Comparison of ENCODE assay signal across 19 cellular contexts in genomic region chr20:45882469-45883099, GRCh38. TPM values are rescaled to one million over a fixed set of nuclear protein-coding genes. Genes with fewer than 3 reads are reported as not detected.
DNase-seq lines count a peak whose midpoint lies in the region; ATAC-seq, FAIRE-seq and TF ChIP-seq lines count a peak whose summit lies in the region.
"Had no signal": no experiment of that assay in that cellular context is flagged by ENCODE, and none has a peak within 500 bp of the region (broad histone marks: within the 10 kb centered on the region; RNA-seq: fewer than 3 reads in every experiment).

No MANE protein-coding gene starts in this region.

- H3K27ac ChIP-seq in KMS-11 (no peak overlapping the region), neural progenitor cell (no peak overlapping the region), GM23248 (no peak overlapping the region)
- H3K27ac ChIP-seq: colonic mucosa, lower lobe of right lung, pancreas had no signal

- H4K20me1 ChIP-seq in KMS-11 (ENCODE audit: insufficient read depth), result no peaks in the 10 kb centered on the region
- no peaks in the 10 kb centered on the region for H4K20me1 ChIP-seq in neural progenitor cell (ENCODE audit: low read depth)
- peaks cover 3% of the 10 kb centered on the region; the same call in 1 of the 2 replicates for H4K20me1 ChIP-seq in GM23248 (ENCODE audit: insufficient read depth)

- H3K36me3 ChIP-seq in KMS-11 (ENCODE audit: insufficient read depth) (no peaks in the 10 kb centered on the region; the same call in 1 of the 2 replicates), neural progenitor cell (no peaks in the 10 kb centered on the region), GM23248 (ENCODE audit: low read depth) (0 out of 2 replicates have a peak, but pooled peaks cover 4% of the 10 kb centered on the region)

- CTCF ChIA-PET in activated CD8-positive, alpha-beta memory T cell treated with anti-CD3 and anti-CD28 coated beads, Interleukin-2, amount 10 ng/mL, durations not matched to agents 7 days and 5 days (lab: Charles Lee), result interaction anchor here (0.8 to 1.8 kb wide), 4 partner anchors 21 to 111 kb away, joined by 3 to 5 read pairs (median 4); no protein-coding TSS in a partner anchor

- peak overlapping the region; percentile 88 for H3K4me2 ChIP-seq in KMS-11
- peak overlapping the region; percentile 93 for H3K4me2 ChIP-seq in neural progenitor cell
- no peak overlapping the region for H3K4me2 ChIP-seq in GM23248 (ENCODE audit: unreplicated experiment)

- H2AFZ ChIP-seq in KMS-11 (ENCODE audit: low read depth) (no peak overlapping the region), neural progenitor cell (replicated peaks) (no peak overlapping the region), GM23248 (no peak overlapping the region)

- in situ Hi-C loops in GM23248 (cut with MboI), result no loop called here

- peak overlapping the region; percentile 16 for H3K27ac Mint-ChIP-seq in activated CD8-positive, alpha-beta memory T cell treated with anti-CD3 and anti-CD28 coated beads, Interleukin-2, amount 10 ng/mL, durations not matched to agents 7 days and 5 days
- H3K27ac Mint-ChIP-seq in activated naive CD8-positive, alpha-beta T cell treated with anti-CD3 and anti-CD28 coated beads, Interleukin-2, amount 50 U/mL, for 24 hours, result peak overlapping the region; percentile 53
- H3K27ac Mint-ChIP-seq in neural progenitor cell, result no peak overlapping the region

- no peaks in the 10 kb centered on the region for H3K9me3 Mint-ChIP-seq in activated CD8-positive, alpha-beta memory T cell treated with anti-CD3 and anti-CD28 coated beads, Interleukin-2, amount 10 ng/mL, durations not matched to agents 7 days and 5 days (ENCODE audit: low read depth)
- H3K9me3 Mint-ChIP-seq in activated naive CD8-positive, alpha-beta T cell treated with anti-CD3 and anti-CD28 coated beads, Interleukin-2, amount 50 U/mL, for 24 hours, result no peaks in the 10 kb centered on the region
- H3K9me3 Mint-ChIP-seq in neural progenitor cell, result no peaks in the 10 kb centered on the region

- H3K4me3 ChIP-seq in KMS-11 (IDR thresholded peaks at IDR 0.05; ENCODE audit: insufficient read depth, low read depth, low read length) (no peak overlapping the region), neural progenitor cell (no peak overlapping the region), GM23248 (no peak overlapping the region)
- H3K4me3 ChIP-seq: colonic mucosa had no signal

- peaks cover 42% of the 10 kb centered on the region for H3K4me1 Mint-ChIP-seq in activated CD8-positive, alpha-beta memory T cell treated with anti-CD3 and anti-CD28 coated beads, Interleukin-2, amount 10 ng/mL, durations not matched to agents 7 days and 5 days
- H3K4me1 Mint-ChIP-seq in activated naive CD8-positive, alpha-beta T cell treated with anti-CD3 and anti-CD28 coated beads, Interleukin-2, amount 50 U/mL, for 24 hours, result peaks cover 48% of the 10 kb centered on the region
- peaks cover 20% of the 10 kb centered on the region for H3K4me1 Mint-ChIP-seq in neural progenitor cell

- H3K4me1 ChIP-seq in KMS-11 (ENCODE audit: low read depth, poor library complexity, severe bottlenecking) (peaks cover 45% of the 10 kb centered on the region), neural progenitor cell (peaks cover 4% of the 10 kb centered on the region), GM23248 (ENCODE audit: insufficient read depth) (peaks cover 27% of the 10 kb centered on the region)
- H3K4me1 ChIP-seq: colonic mucosa had no signal

- H3K27me3 Mint-ChIP-seq in activated CD8-positive, alpha-beta memory T cell treated with anti-CD3 and anti-CD28 coated beads, Interleukin-2, amount 10 ng/mL, durations not matched to agents 7 days and 5 days, result peaks cover 8% of the 10 kb centered on the region
- no peaks in the 10 kb centered on the region for H3K27me3 Mint-ChIP-seq in activated naive CD8-positive, alpha-beta T cell treated with anti-CD3 and anti-CD28 coated beads, Interleukin-2, amount 50 U/mL, for 24 hours
- peaks cover 2% of the 10 kb centered on the region for H3K27me3 Mint-ChIP-seq in neural progenitor cell (ENCODE audit: insufficient read depth, low read depth)

- peaks cover 16% of the 10 kb centered on the region for H3K36me3 Mint-ChIP-seq in activated CD8-positive, alpha-beta memory T cell treated with anti-CD3 and anti-CD28 coated beads, Interleukin-2, amount 10 ng/mL, durations not matched to agents 7 days and 5 days
- H3K36me3 Mint-ChIP-seq in activated naive CD8-positive, alpha-beta T cell treated with anti-CD3 and anti-CD28 coated beads, Interleukin-2, amount 50 U/mL, for 24 hours (ENCODE audit: low read depth), result peaks cover 16% of the 10 kb centered on the region
- H3K36me3 Mint-ChIP-seq in neural progenitor cell, result peaks cover 13% of the 10 kb centered on the region

- no peaks in the 10 kb centered on the region for H3K9me2 ChIP-seq in GM23248 (ENCODE audit: insufficient read depth)

- H3K79me2 ChIP-seq in KMS-11 (ENCODE audit: insufficient read depth, low read depth), result peaks cover 32% of the 10 kb centered on the region
- H3K79me2 ChIP-seq in neural progenitor cell (ENCODE audit: low read depth), result peaks cover 18% of the 10 kb centered on the region
- peaks cover 19% of the 10 kb centered on the region for H3K79me2 ChIP-seq in GM23248 (ENCODE audit: insufficient read depth)

- FAIRE-seq in GM19239 (lab: Jason Lieb, UNC), result no peak
- FAIRE-seq: pancreas had no signal

- no peak for ATAC-seq in activated CD8-positive, alpha-beta memory T cell treated with anti-CD3 and anti-CD28 coated beads, Interleukin-2, amount 10 ng/mL, durations not matched to agents 7 days and 5 days
- no peak for ATAC-seq in activated naive CD8-positive, alpha-beta T cell treated with anti-CD3 and anti-CD28 coated beads, Interleukin-2, amount 50 U/mL, for 24 hours
- no peak for ATAC-seq in HG03280 (IDR thresholded peaks at IDR 0.05; ENCODE audit: unreplicated experiment)
- ATAC-seq: lower lobe of right lung, pancreas had no signal

- H3F3A ChIP-seq in neural progenitor cell (ENCODE audit: low read depth) (peaks cover 16% of the 10 kb centered on the region), GM23248 (ENCODE audit: insufficient read depth) (peaks cover 16% of the 10 kb centered on the region)

- WGBS in GM23248 (ENCODE audit: low coverage in 1 of 2, low lambda C conversion rate in 2 of 2, missing lambda C conversion rate in 2 of 2), 2 experiments, result 94 to 98% methylated on average over 4 of the region's 4 CpGs

- H3K9ac ChIP-seq in KMS-11 (no peak overlapping the region), neural progenitor cell (no peak overlapping the region), GM23248 (no peak overlapping the region)

- H3K4me3 Mint-ChIP-seq in activated CD8-positive, alpha-beta memory T cell treated with anti-CD3 and anti-CD28 coated beads, Interleukin-2, amount 10 ng/mL, durations not matched to agents 7 days and 5 days, result peak overlapping the region; percentile 4
- H3K4me3 Mint-ChIP-seq in activated naive CD8-positive, alpha-beta T cell treated with anti-CD3 and anti-CD28 coated beads, Interleukin-2, amount 50 U/mL, for 24 hours, result peak overlapping the region; percentile 69
- H3K4me3 Mint-ChIP-seq in neural progenitor cell, result peak overlapping the region; percentile 81

- TF ChIP-seq CTCF in KMS-11 (conservative IDR thresholded peaks at IDR 0.05; ENCODE audit: low read depth, low read length), result no peak
- TF ChIP-seq CTCF in neural progenitor cell (IDR thresholded peaks at IDR 0.05), result no peak

- DNase-seq in activated CD8-positive, alpha-beta memory T cell treated with anti-CD3 and anti-CD28 coated beads, Interleukin-2, amount 10 ng/mL, durations not matched to agents 7 days and 5 days, result no peak
- no peak for DNase-seq in activated CD8-positive, alpha-beta memory T cell treated with anti-CD3 and anti-CD28 coated beads for 24 hours
- DNase-seq in activated naive CD8-positive, alpha-beta T cell treated with anti-CD3 and anti-CD28 coated beads, Interleukin-2, amount 50 U/mL, for 24 hours, result no peak
- DNase-seq in neural progenitor cell (ENCODE audit: low spot score), result no peak
- no peak for DNase-seq in GM23248
- no peak for DNase-seq in GM19239 (ENCODE audit: insufficient read length, low spot score)
- DNase-seq: colonic mucosa, DMS79, esophagus squamous epithelium, KG1, lower lobe of right lung, NCI-H1694 treated with DMSO at 0.1 percent for 48 hours, NCI-H524 treated with DMSO at 0.1 percent for 48 hours, pancreas, tibial artery had no signal

- H3K27me3 ChIP-seq in KMS-11 (ENCODE audit: insufficient read depth, low read depth), result no peaks in the 10 kb centered on the region
- no peaks in the 10 kb centered on the region for H3K27me3 ChIP-seq in neural progenitor cell
- no peaks in the 10 kb centered on the region for H3K27me3 ChIP-seq in GM23248 (replicated peaks; ENCODE audit: insufficient read depth)
- H3K27me3 ChIP-seq: adrenal gland, colonic mucosa, esophagus squamous epithelium, pancreas, tibial artery had no signal

- H3K9me3 ChIP-seq in neural progenitor cell (ENCODE audit: low read depth), result no peaks in the 10 kb centered on the region
- H3K9me3 ChIP-seq in GM23248 (ENCODE audit: low read depth), result no peaks in the 10 kb centered on the region
- H3K9me3 ChIP-seq: adrenal gland, colonic mucosa, esophagus squamous epithelium, lower lobe of right lung, pancreas, tibial artery had no signal

RNA-seq across cellular contexts. Expression of gene ZSWIM1, which starts 1.6 kb away (rescaled TPM):
- total RNA-seq in activated CD8-positive, alpha-beta memory T cell treated with anti-CD3 and anti-CD28 coated beads, Interleukin-2, amount 10 ng/mL, durations not matched to agents 7 days and 5 days, result 1 to 10 TPM; 2.2 to 4.4 TPM
- total RNA-seq in neural progenitor cell (ENCODE audit: low replicate concordance), result 10.7 and 16.6 TPM in 2 replicates
- 7.7 and 8.9 TPM in 2 replicates for total RNA-seq in GM23248 (2014; rRNA removed; shearing (Covaris generic))
- polyA plus RNA-seq in GM23248 (2016; fragmentation: Nextera tagmentation; extraction: Ambion mirVana), result 6.6 and 8.5 TPM in 2 replicates

RNA-seq across cellular contexts. Expression of gene SPATA25, which starts 4.8 kb away (rescaled TPM):
- total RNA-seq in activated CD8-positive, alpha-beta memory T cell treated with anti-CD3 and anti-CD28 coated beads, Interleukin-2, amount 10 ng/mL, durations not matched to agents 7 days and 5 days, result 1 to 10 TPM in 1 of 2 experiments, under 1 TPM in 1; 0.55 to 1.2 TPM
- total RNA-seq in neural progenitor cell (ENCODE audit: low replicate concordance), result 0.43 and 0.54 TPM in 2 replicates
- not detected in 2 replicates for total RNA-seq in GM23248 (2014; rRNA removed; shearing (Covaris generic))
- 0.27 TPM in 1 of 2 replicates, not detected in the other for polyA plus RNA-seq in GM23248 (2016; fragmentation: Nextera tagmentation; extraction: Ambion mirVana)
- total RNA-seq: RPMI7951 had no signal

RNA-seq across cellular contexts. Expression of gene NEURL2, which starts 8.4 kb away (rescaled TPM):
- 1 to 10 TPM in 1 of 2 experiments, under 1 TPM in 1; 0.91 to 1.9 TPM for total RNA-seq in activated CD8-positive, alpha-beta memory T cell treated with anti-CD3 and anti-CD28 coated beads, Interleukin-2, amount 10 ng/mL, durations not matched to agents 7 days and 5 days
- 0.24 and 1.2 TPM in 2 replicates for total RNA-seq in neural progenitor cell (ENCODE audit: low replicate concordance)
- total RNA-seq in GM23248 (2014; rRNA removed; shearing (Covaris generic)), result 4.3 and 8.3 TPM in 2 replicates
- 1.4 and 2.1 TPM in 2 replicates for polyA plus RNA-seq in GM23248 (2016; fragmentation: Nextera tagmentation; extraction: Ambion mirVana)

RNA-seq across cellular contexts. Expression of gene CTSA, which starts 8.6 kb away (rescaled TPM):
- 10 to 100 TPM; 55.5 to 69.6 TPM for total RNA-seq in activated CD8-positive, alpha-beta memory T cell treated with anti-CD3 and anti-CD28 coated beads, Interleukin-2, amount 10 ng/mL, durations not matched to agents 7 days and 5 days
- 15.1 and 30.9 TPM in 2 replicates for total RNA-seq in neural progenitor cell (ENCODE audit: low replicate concordance)
- total RNA-seq in GM23248 (2014; rRNA removed; shearing (Covaris generic)), result 154 and 176 TPM in 2 replicates
- polyA plus RNA-seq in GM23248 (2016; fragmentation: Nextera tagmentation; extraction: Ambion mirVana), result 303 and 321 TPM in 2 replicates

RNA-seq across cellular contexts. Expression of gene ZSWIM3, which starts 25.2 kb away (rescaled TPM):
- total RNA-seq in activated CD8-positive, alpha-beta memory T cell treated with anti-CD3 and anti-CD28 coated beads, Interleukin-2, amount 10 ng/mL, durations not matched to agents 7 days and 5 days, result 1 to 10 TPM; 4.5 to 6.5 TPM
- total RNA-seq in neural progenitor cell (ENCODE audit: low replicate concordance), result 3.7 and 5.4 TPM in 2 replicates
- 4.3 and 5.3 TPM in 2 replicates for total RNA-seq in GM23248 (2014; rRNA removed; shearing (Covaris generic))
- 1.9 and 2.0 TPM in 2 replicates for polyA plus RNA-seq in GM23248 (2016; fragmentation: Nextera tagmentation; extraction: Ambion mirVana)

Comparison
In these comparisons a context has a peak if more than half of its experiments do, and no peak if none do; other contexts are left out.
1. H3K4me3 Mint-ChIP-seq: peak in every context shown above with its lines; median percentile 81 in neural progenitor cell; 69 in activated naive CD8-positive, alpha-beta T cell treated with anti-CD3 and anti-CD28 coated beads, Interleukin-2, amount 50 U/mL, for 24 hours; 4 in activated CD8-positive, alpha-beta memory T cell treated with anti-CD3 and anti-CD28 coated beads, Interleukin-2, amount 10 ng/mL, durations not matched to agents 7 days and 5 days.